ENCODE assay signal across 37 cellular contexts in genomic region chr7:31716355-31716754, GRCh38. TPM values are rescaled to one million over a fixed set of nuclear protein-coding genes. Genes with fewer than 3 reads are reported as not detected.
"Had no signal": no experiment of that assay in that cellular context is flagged by ENCODE, and none has a peak within 500 bp of the region (broad histone marks: within the 10 kb centered on the region; RNA-seq: fewer than 3 reads in every experiment).

No MANE protein-coding gene starts in this region.

- DNase-seq: Karpas-422, Kasumi-1, MG63, MM.1S, MV-4-11, NCI-H1048, NCI-H1092, NCI-H1092 treated with DMSO at 0.1 percent for 48 hours, NCI-H1105, NCI-H1105 treated with DMSO at 0.1 percent for 48 hours, NCI-H1417, NCI-H1417 treated with DMSO at 0.1 percent for 48 hours, NCI-H1436, NCI-H1436 treated with DMSO at 0.1 percent for 48 hours, NCI-H146, NCI-H1694, NCI-H1694 treated with DMSO at 0.1 percent for 48 hours, NCI-H187, NCI-H187 treated with DMSO at 0.1 percent for 48 hours, NCI-H1930, NCI-H2029, NCI-H2029 treated with DMSO at 0.1 percent for 48 hours, NCI-H2081, NCI-H2081 treated with DMSO at 0.1 percent for 48 hours, NCI-H2107, NCI-H2171, NCI-H2171 treated with DMSO at 0.1 percent for 48 hours, NCI-H2227 treated with DMSO at 0.1 percent for 48 hours, NCI-H226, NCI-H345, NCI-H446, NCI-H446 treated with DMSO at 0.1 percent for 48 hours, NCI-H510A, NCI-H510A treated with DMSO at 0.1 percent for 48 hours had no signal

- H3K27me3 ChIP-seq: MG63 had no signal

- H3K36me3 ChIP-seq: MG63 had no signal

- H3K4me3 ChIP-seq: MG63 had no signal

- H3K9me3 ChIP-seq: MG63 had no signal

RNA-seq across cellular contexts. Expression of gene PPP1R17, which starts 29.3 kb away (rescaled TPM):
- total RNA-seq: M059J, MCF 10A, NCI-H460 had no signal
